ENCODE assay signal across 29 cellular contexts in the genomic region with DNA sequence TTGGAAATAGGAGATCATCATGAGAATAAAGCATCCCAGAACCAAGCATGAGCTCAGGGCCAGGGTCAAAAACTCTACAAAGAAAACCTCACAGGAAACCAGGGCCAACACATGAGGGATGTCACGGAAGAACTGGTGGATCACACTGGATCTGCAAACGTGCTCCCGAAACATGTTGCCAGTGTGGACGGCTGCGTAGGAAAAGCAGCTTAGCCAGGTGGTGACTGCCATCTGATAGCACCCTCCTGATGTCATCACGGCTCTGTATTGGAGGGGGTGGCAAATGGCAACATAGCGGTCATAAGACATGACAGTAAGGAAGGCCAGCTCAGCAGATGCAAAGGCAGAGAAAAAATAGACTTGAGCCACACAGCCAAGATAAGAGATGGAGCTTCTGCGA. TPM values are rescaled to one million over a fixed set of nuclear protein-coding genes. Genes with fewer than 3 reads are reported as not detected.
"Had no signal": no experiment of that assay in that cellular context is flagged by ENCODE, and none has a peak within 500 bp of the region (broad histone marks: within the 10 kb centered on the region; RNA-seq: fewer than 3 reads in every experiment).

No MANE protein-coding gene starts in this region.

- DNase-seq: colonic mucosa; cortex of kidney; effector CD8-positive, alpha-beta T cell; effector memory CD8-positive, alpha-beta T cell; endodermal cell; erythroblast; esophagus squamous epithelium; foreskin fibroblast; foreskin melanocyte; gastrocnemius medialis; glutamatergic neuron; head of caudate nucleus; heart right ventricle; hippocampal formation; left cardiac atrium; left lung; left ventricle myocardium superior; lower lobe of right lung; mesenchymal stem cell; mucosa of descending colon; naive thymus-derived CD4-positive, alpha-beta T cell had no signal

RNA-seq across cellular contexts. Expression of a gene that starts 20.9 kb away (rescaled TPM):
- total RNA-seq: colonic mucosa; dermis microvascular lymphatic vessel endothelial cell; endodermal cell; esophagus mucosa; esophagus squamous epithelium; gastrocnemius medialis; glomerular endothelial cell; heart right ventricle; kidney epithelial cell; left cardiac atrium; left lung; left ventricle myocardium superior; lower leg skin; lower lobe of right lung; lung microvascular endothelial cell; mesenteric fat pad; mesothelial cell of epicardium; mucosa of descending colon; naive thymus-derived CD4-positive, alpha-beta T cell had no signal

RNA-seq across cellular contexts. Expression of a gene that starts 26.3 kb away (rescaled TPM):
- total RNA-seq: colonic mucosa; dermis microvascular lymphatic vessel endothelial cell; endodermal cell; esophagus mucosa; esophagus squamous epithelium; gastrocnemius medialis; glomerular endothelial cell; heart right ventricle; kidney epithelial cell; left cardiac atrium; left lung; left ventricle myocardium superior; lower leg skin; lower lobe of right lung; lung microvascular endothelial cell; mesenteric fat pad; mesothelial cell of epicardium; mucosa of descending colon; naive thymus-derived CD4-positive, alpha-beta T cell had no signal

RNA-seq across cellular contexts. Expression of a gene that starts 36.6 kb away (rescaled TPM):
- total RNA-seq: colonic mucosa; dermis microvascular lymphatic vessel endothelial cell; endodermal cell; esophagus mucosa; esophagus squamous epithelium; gastrocnemius medialis; glomerular endothelial cell; heart right ventricle; kidney epithelial cell; left cardiac atrium; left lung; left ventricle myocardium superior; lower lobe of right lung; lung microvascular endothelial cell; mesenteric fat pad; mesothelial cell of epicardium; mucosa of descending colon; naive thymus-derived CD4-positive, alpha-beta T cell had no signal

RNA-seq across cellular contexts. Expression of a gene that starts 46.8 kb away (rescaled TPM):
- total RNA-seq: colonic mucosa; dermis microvascular lymphatic vessel endothelial cell; endodermal cell; esophagus mucosa; esophagus squamous epithelium; gastrocnemius medialis; glomerular endothelial cell; heart right ventricle; kidney epithelial cell; left cardiac atrium; left lung; left ventricle myocardium superior; lower lobe of right lung; lung microvascular endothelial cell; mesenteric fat pad; mesothelial cell of epicardium; mucosa of descending colon; naive thymus-derived CD4-positive, alpha-beta T cell had no signal
